Comparison of ENCODE assay signal across 22 cellular contexts in the genomic region with DNA sequence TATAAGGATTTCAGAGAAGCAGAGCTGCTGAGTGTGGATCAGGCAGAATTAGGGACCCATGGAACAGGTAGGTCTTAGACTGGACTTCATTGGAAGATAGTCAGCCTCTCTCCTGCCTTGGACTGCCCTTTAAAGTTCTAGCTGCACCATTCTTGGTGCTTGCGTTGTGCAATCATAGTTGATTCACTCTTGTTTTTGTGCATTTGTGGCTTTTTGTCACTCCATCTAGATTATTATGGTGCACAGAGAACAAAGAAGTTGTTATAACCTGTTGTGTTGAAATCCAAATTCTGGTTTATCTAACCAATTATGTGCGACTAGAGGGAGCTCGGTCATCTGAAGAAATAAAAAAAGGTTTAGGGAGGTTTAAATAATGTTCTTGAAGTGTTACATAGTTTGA. TPM values are rescaled to one million over a fixed set of nuclear protein-coding genes. Genes with fewer than 3 reads are reported as not detected.
DNase-seq lines count a peak whose midpoint lies in the region; ATAC-seq and TF ChIP-seq lines count a peak whose summit lies in the region.
"Had no signal": no experiment of that assay in that cellular context is flagged by ENCODE, and none has a peak within 500 bp of the region (broad histone marks: within the 10 kb centered on the region; RNA-seq: fewer than 3 reads in every experiment).

No MANE protein-coding gene starts in this region.

- H3K27me3 ChIP-seq in mammary epithelial cell (ENCODE audit: insufficient read depth, low read length) = no peaks in the 10 kb centered on the region
- no peaks in the 10 kb centered on the region for H3K27me3 ChIP-seq in lower lobe of right lung (ENCODE audit: low read depth)
- H3K27me3 ChIP-seq: BLaER1 treated with 17β-estradiol and CSF1 and Interleukin-3, amounts not matched to agents 10 nM and 100 nM; upper lobe of left lung had no signal

- H3K79me2 ChIP-seq in mammary epithelial cell (ENCODE audit: insufficient read depth, low read length) = no peaks in the 10 kb centered on the region

- BruUV-seq in mammary epithelial cell (replicated peaks; lab: Mats Ljungman, UMichigan) = no TSS peak

- intact Hi-C loops in mammary epithelial cell (cut with micrococcal nuclease) (no loop called here), natural killer cell (cut with micrococcal nuclease) (no loop called here), lower lobe of right lung (cut with DNase I) (no loop called here)

- no peak overlapping the region for H3K4me3 Mint-ChIP-seq in natural killer cell
- H3K4me3 Mint-ChIP-seq: activated naive CD4-positive, alpha-beta T cell treated with anti-CD3 and anti-CD28 coated beads, Interleukin-2, amount 10 ng/mL, durations not matched to agents 7 days and 5 days; memory B cell; naive thymus-derived CD8-positive, alpha-beta T cell had no signal

- H3K9me3 Mint-ChIP-seq in natural killer cell = no peaks in the 10 kb centered on the region
- H3K9me3 Mint-ChIP-seq: activated naive CD4-positive, alpha-beta T cell treated with anti-CD3 and anti-CD28 coated beads, Interleukin-2, amount 10 ng/mL, durations not matched to agents 7 days and 5 days; memory B cell; naive thymus-derived CD8-positive, alpha-beta T cell had no signal

- WGBS in mammary epithelial cell (ENCODE audit: low coverage, missing lambda C conversion rate) = 7% methylated on average over 3 of the region's 3 CpGs

- no peak overlapping the region for H3K4me2 ChIP-seq in mammary epithelial cell (ENCODE audit: insufficient read depth, low read depth, low read length)
- H3K4me2 ChIP-seq: BLaER1 treated with 17β-estradiol and CSF1 and Interleukin-3, amounts not matched to agents 10 nM and 100 nM had no signal

- peaks cover 34% of the 10 kb centered on the region for H3K36me3 Mint-ChIP-seq in natural killer cell

- H3K4me3 ChIP-seq in mammary epithelial cell (replicated peaks in 1 of 3; ENCODE audit: insufficient read depth in 1 of 3, low read depth in 2 of 3, low read length in 3 of 3) (no peak overlapping the region), lower lobe of right lung (no peak overlapping the region)
- H3K4me3 ChIP-seq: BLaER1 treated with 17β-estradiol and CSF1 and Interleukin-3, amounts not matched to agents 10 nM and 100 nM; coronary artery; GM12878; upper lobe of left lung had no signal

- DNase-seq in SIG-M5 treated with dmso at 0.1 percent for 504 hours (lab: John Stamatoyannopoulos, UW; ENCODE audit: unreplicated experiment) (peak; percentile 13), SIG-M5 (lab: John Stamatoyannopoulos, UW) (no peak), MV-4-11 (lab: John Stamatoyannopoulos, UW) (peak; percentile 71), mammary epithelial cell (peak; percentile 89), natural killer cell (no peak), 8988T (no peak), lower lobe of right lung (no peak)
- DNase-seq in activated CD8-positive, alpha-beta memory T cell treated with anti-CD3 and anti-CD28 coated beads, Interleukin-2, amount 50 U/mL, for 4 hours = no peak
- DNase-seq: activated CD4-positive, alpha-beta T cell treated with anti-CD3 and anti-CD28 coated beads for 48 hours; activated naive CD4-positive, alpha-beta T cell treated with anti-CD3 and anti-CD28 coated beads, Interleukin-2, amount 10 ng/mL, durations not matched to agents 7 days and 5 days; H7; hippocampal formation; naive thymus-derived CD8-positive, alpha-beta T cell; NCI-H187 treated with DMSO at 0.1 percent for 48 hours; posterior cingulate gyrus; RPMI8226; stimulated activated CD4-positive, alpha-beta T cell treated with anti-CD3 and anti-CD28 coated beads, Interleukin-4, amount 100 ng/mL, for 1 hour; upper lobe of left lung had no signal

- H3K9me3 ChIP-seq in mammary epithelial cell (replicated peaks; ENCODE audit: insufficient read depth, low read length) (no peaks in the 10 kb centered on the region), lower lobe of right lung (no peaks in the 10 kb centered on the region)
- H3K9me3 ChIP-seq: BLaER1 treated with 17β-estradiol and CSF1 and Interleukin-3, amounts not matched to agents 10 nM and 100 nM; upper lobe of left lung had no signal

- H3K36me3 ChIP-seq in mammary epithelial cell (ENCODE audit: insufficient read depth, low read length) (peaks cover 3% of the 10 kb centered on the region), lower lobe of right lung (peaks cover 95% of the 10 kb centered on the region)

- in situ Hi-C loops in mammary epithelial cell (cut with MboI; ENCODE audit: low sequenced_read_pairs in 2 of 2) = loop anchor here in 1 of 2 donors (10.0 kb wide), 1 partner anchor 294 kb away; no protein-coding TSS in a partner anchor

- H3K27me3 Mint-ChIP-seq in natural killer cell (ENCODE audit: low read depth in 2 of 2) = no peaks in the 10 kb centered on the region
- H3K27me3 Mint-ChIP-seq: activated naive CD4-positive, alpha-beta T cell treated with anti-CD3 and anti-CD28 coated beads, Interleukin-2, amount 10 ng/mL, durations not matched to agents 7 days and 5 days; memory B cell; naive thymus-derived CD8-positive, alpha-beta T cell had no signal

- peaks cover 29 to 30% of the 10 kb centered on the region in 2 donors for H3K4me1 Mint-ChIP-seq in natural killer cell

- ATAC-seq in natural killer cell (peak in 1 of 3 donors; percentile 52), lower lobe of right lung (no peak)
- ATAC-seq: GM12878; naive thymus-derived CD8-positive, alpha-beta T cell had no signal

- no peaks in the 10 kb centered on the region for H4K20me1 ChIP-seq in mammary epithelial cell (ENCODE audit: insufficient read depth, low read length)
- H4K20me1 ChIP-seq: BLaER1 treated with 17β-estradiol and CSF1 and Interleukin-3, amounts not matched to agents 10 nM and 100 nM had no signal

- H3K4me1 ChIP-seq in mammary epithelial cell (ENCODE audit: insufficient read depth, low read length) = peaks cover 13% of the 10 kb centered on the region
- H3K4me1 ChIP-seq in lower lobe of right lung = peaks cover 1% of the 10 kb centered on the region
- H3K4me1 ChIP-seq: upper lobe of left lung had no signal

- TF ChIP-seq CTCF in mammary epithelial cell (conservative IDR thresholded peaks at IDR 0.05 in 1 of 2, IDR thresholded peaks at IDR 0.05 in 1 of 2; ENCODE audit: extremely low read depth in 1 of 2, insufficient read depth in 1 of 2, low read depth in 1 of 2, low read length in 2 of 2) (no peak), natural killer cell (IDR thresholded peaks at IDR 0.05) (no peak), lower lobe of right lung (IDR thresholded peaks at IDR 0.05) (no peak)

- H3K27ac ChIP-seq in mammary epithelial cell (ENCODE audit: insufficient read depth, low read depth, low read length) (no peak overlapping the region), lower lobe of right lung (no peak overlapping the region)
- H3K27ac ChIP-seq: BLaER1 treated with 17β-estradiol and CSF1 and Interleukin-3, amounts not matched to agents 10 nM and 100 nM; coronary artery; upper lobe of left lung had no signal

- CTCF ChIA-PET in mammary epithelial cell (lab: Charles Lee; ENCODE audit: low non-redundant PET) = no interaction called here

- dilution Hi-C loops in mammary epithelial cell (cut with HindIII; ENCODE audit: low sequenced_read_pairs) = no loop called here

- no peak overlapping the region for H3K9ac ChIP-seq in mammary epithelial cell (ENCODE audit: insufficient read depth, low read length)
- H3K9ac ChIP-seq: BLaER1 treated with 17β-estradiol and CSF1 and Interleukin-3, amounts not matched to agents 10 nM and 100 nM had no signal

- peak overlapping the region; percentile 75 to 78 for H3K27ac Mint-ChIP-seq in natural killer cell
- H3K27ac Mint-ChIP-seq: memory B cell had no signal

- H2AFZ ChIP-seq in mammary epithelial cell (ENCODE audit: low read depth, low read length) = no peak overlapping the region

RNA-seq across cellular contexts. Expression of gene JADE1, which starts 59.3 kb away (rescaled TPM):
- total RNA-seq in mammary epithelial cell (1 to 10 TPM; 5.0 to 6.0 TPM), natural killer cell (10 to 100 TPM; 48.9 to 55.8 (median 52.7) TPM), lower lobe of right lung (36.3 TPM)
- polyA plus RNA-seq in mammary epithelial cell = 3.3 TPM
- 22.1 TPM for polyA minus RNA-seq in mammary epithelial cell

Comparison
In these comparisons a context has a peak if more than half of its experiments do, and no peak if none do; other contexts are left out.
1. DNase-seq: peak in SIG-M5 treated with dmso at 0.1 percent for 504 hours (single experiment), MV-4-11 (single experiment) and mammary epithelial cell (single experiment); none in SIG-M5 (single experiment), natural killer cell (single experiment), activated CD8-positive, alpha-beta memory T cell treated with anti-CD3 and anti-CD28 coated beads, Interleukin-2, amount 50 U/mL, for 4 hours (single experiment), 8988T (single experiment) and lower lobe of right lung (single experiment).